Comparison of ENCODE assay signal across 12 cellular contexts in genomic region chr4:71558248-71558647, GRCh38.
A peak's percentile ranks its signal among the peaks of the same experiment; 100 is the strongest.
DNase-seq lines count a peak whose midpoint lies in the region; ATAC-seq and TF ChIP-seq lines count a peak whose summit lies in the region.
"Had no signal": no experiment of that assay in that cellular context is flagged by ENCODE, and none has a peak within 500 bp of the region (broad histone marks: within the 10 kb centered on the region; RNA-seq: fewer than 3 reads in every experiment).

No MANE protein-coding gene starts in this region.

- DNase-seq in activated naive CD4-positive, alpha-beta T cell treated with anti-CD3 and anti-CD28 coated beads, Interleukin-2, amount 50 U/mL, for 72 hours (ENCODE audit: low spot score in 2 of 2): no peak
- no peak for DNase-seq in activated naive CD4-positive, alpha-beta T cell treated with anti-CD3 and anti-CD28 coated beads for 36 hours
- no peak for DNase-seq in mesothelial cell of epicardium (ENCODE audit: low spot score in 2 of 2, unreplicated experiment in 2 of 2)
- no peak for DNase-seq in NCI-H2171 (lab: John Stamatoyannopoulos, UW)
- no peak for DNase-seq in HPDE6-E6E7 (ENCODE audit: extremely low spot score)
- DNase-seq in ovary: no peak
- DNase-seq: left colon, NCI-H1436 had no signal

- H3K4me1 Mint-ChIP-seq in activated naive CD4-positive, alpha-beta T cell treated with anti-CD3 and anti-CD28 coated beads for 36 hours (ENCODE audit: low read depth): peaks cover 3% of the 10 kb centered on the region
- H3K4me1 Mint-ChIP-seq in mesothelial cell of epicardium: peaks cover 5% of the 10 kb centered on the region

- H3K36me3 Mint-ChIP-seq in activated naive CD4-positive, alpha-beta T cell treated with anti-CD3 and anti-CD28 coated beads, Interleukin-2, amount 50 U/mL, for 72 hours: no peaks in the 10 kb centered on the region
- H3K36me3 Mint-ChIP-seq in activated naive CD4-positive, alpha-beta T cell treated with anti-CD3 and anti-CD28 coated beads for 36 hours (ENCODE audit: low read depth): no peaks in the 10 kb centered on the region
- H3K36me3 Mint-ChIP-seq in mesothelial cell of epicardium: no peaks in the 10 kb centered on the region

- WGBS in ovary, 3 donors: 23 to 37% (median 25%) methylated on average over 1 of the region's 1 CpG

- no peaks in the 10 kb centered on the region for H3K36me3 ChIP-seq in ovary

- peak; percentile 40 to 96 for ATAC-seq in activated naive CD4-positive, alpha-beta T cell treated with anti-CD3 and anti-CD28 coated beads, Interleukin-2, amount 50 U/mL, for 72 hours
- ATAC-seq in GM21825 (IDR thresholded peaks at IDR 0.05; ENCODE audit: unreplicated experiment) (peak; percentile 79), HG03196 (IDR thresholded peaks at IDR 0.05; ENCODE audit: unreplicated experiment) (peak; percentile 80)
- ATAC-seq: left colon had no signal

- H3K9me3 ChIP-seq in ovary: no peaks in the 10 kb centered on the region

- H3K9me3 Mint-ChIP-seq in activated naive CD4-positive, alpha-beta T cell treated with anti-CD3 and anti-CD28 coated beads, Interleukin-2, amount 50 U/mL, for 72 hours: no peaks in the 10 kb centered on the region
- H3K9me3 Mint-ChIP-seq in activated naive CD4-positive, alpha-beta T cell treated with anti-CD3 and anti-CD28 coated beads for 36 hours: no peaks in the 10 kb centered on the region
- no peaks in the 10 kb centered on the region for H3K9me3 Mint-ChIP-seq in mesothelial cell of epicardium
- H3K9me3 Mint-ChIP-seq: dendritic cell treated with granulocyte-macrophage colony-stimulating factor and Interleukin-4, amounts not matched to agents 40 ng/mL and 50 ng/mL, for 4 days had no signal

- no peak overlapping the region for H3K27ac Mint-ChIP-seq in activated naive CD4-positive, alpha-beta T cell treated with anti-CD3 and anti-CD28 coated beads, Interleukin-2, amount 50 U/mL, for 72 hours
- no peak overlapping the region for H3K27ac Mint-ChIP-seq in activated naive CD4-positive, alpha-beta T cell treated with anti-CD3 and anti-CD28 coated beads for 36 hours
- H3K27ac Mint-ChIP-seq in mesothelial cell of epicardium: no peak overlapping the region
- H3K27ac Mint-ChIP-seq: dendritic cell treated with granulocyte-macrophage colony-stimulating factor and Interleukin-4, amounts not matched to agents 40 ng/mL and 50 ng/mL, for 4 days had no signal

- peaks cover 2% of the 10 kb centered on the region for H3K27me3 Mint-ChIP-seq in activated naive CD4-positive, alpha-beta T cell treated with anti-CD3 and anti-CD28 coated beads for 36 hours (ENCODE audit: low read depth)
- no peaks in the 10 kb centered on the region for H3K27me3 Mint-ChIP-seq in mesothelial cell of epicardium (ENCODE audit: low read depth)
- H3K27me3 Mint-ChIP-seq: dendritic cell treated with granulocyte-macrophage colony-stimulating factor and Interleukin-4, amounts not matched to agents 40 ng/mL and 50 ng/mL, for 4 days had no signal

- no peaks in the 10 kb centered on the region for H3K4me1 ChIP-seq in ovary (ENCODE audit: insufficient read depth)

- H3K27me3 ChIP-seq in ovary: no peaks in the 10 kb centered on the region

- intact Hi-C loops in activated naive CD4-positive, alpha-beta T cell treated with anti-CD3 and anti-CD28 coated beads for 36 hours (cut with micrococcal nuclease): loop anchor here (5.0 to 10.0 kb wide), 3 partner anchors 333 to 903 kb away; no protein-coding TSS in a partner anchor
- intact Hi-C loops in ovary (cut with DNase I): loop anchor here in 1 of 4 donors (5.0 kb wide), 1 partner anchor 1336 kb away; no protein-coding TSS in a partner anchor

- no peak for TF ChIP-seq CTCF in mesothelial cell of epicardium (IDR thresholded peaks at IDR 0.05; ENCODE audit: unreplicated experiment)
- no peak for TF ChIP-seq CTCF in ovary (IDR thresholded peaks at IDR 0.05)

- no peak for TF ChIP-seq EP300 in ovary (IDR thresholded peaks at IDR 0.05)

- no peak overlapping the region for H3K4me3 Mint-ChIP-seq in activated naive CD4-positive, alpha-beta T cell treated with anti-CD3 and anti-CD28 coated beads for 36 hours
- no peak overlapping the region for H3K4me3 Mint-ChIP-seq in mesothelial cell of epicardium
- H3K4me3 Mint-ChIP-seq: dendritic cell treated with granulocyte-macrophage colony-stimulating factor and Interleukin-4, amounts not matched to agents 40 ng/mL and 50 ng/mL, for 4 days had no signal

- TF ChIP-seq POLR2A in ovary (IDR thresholded peaks at IDR 0.05): no peak

- no peak overlapping the region for H3K27ac ChIP-seq in ovary

- H3K4me3 ChIP-seq in ovary: no peak overlapping the region
- H3K4me3 ChIP-seq: smooth muscle cell had no signal

- CTCF ChIA-PET in activated naive CD4-positive, alpha-beta T cell treated with anti-CD3 and anti-CD28 coated beads for 36 hours (lab: Charles Lee): no interaction called here
